1 cellular context compared by ENCODE assay signal in the genomic region with DNA sequence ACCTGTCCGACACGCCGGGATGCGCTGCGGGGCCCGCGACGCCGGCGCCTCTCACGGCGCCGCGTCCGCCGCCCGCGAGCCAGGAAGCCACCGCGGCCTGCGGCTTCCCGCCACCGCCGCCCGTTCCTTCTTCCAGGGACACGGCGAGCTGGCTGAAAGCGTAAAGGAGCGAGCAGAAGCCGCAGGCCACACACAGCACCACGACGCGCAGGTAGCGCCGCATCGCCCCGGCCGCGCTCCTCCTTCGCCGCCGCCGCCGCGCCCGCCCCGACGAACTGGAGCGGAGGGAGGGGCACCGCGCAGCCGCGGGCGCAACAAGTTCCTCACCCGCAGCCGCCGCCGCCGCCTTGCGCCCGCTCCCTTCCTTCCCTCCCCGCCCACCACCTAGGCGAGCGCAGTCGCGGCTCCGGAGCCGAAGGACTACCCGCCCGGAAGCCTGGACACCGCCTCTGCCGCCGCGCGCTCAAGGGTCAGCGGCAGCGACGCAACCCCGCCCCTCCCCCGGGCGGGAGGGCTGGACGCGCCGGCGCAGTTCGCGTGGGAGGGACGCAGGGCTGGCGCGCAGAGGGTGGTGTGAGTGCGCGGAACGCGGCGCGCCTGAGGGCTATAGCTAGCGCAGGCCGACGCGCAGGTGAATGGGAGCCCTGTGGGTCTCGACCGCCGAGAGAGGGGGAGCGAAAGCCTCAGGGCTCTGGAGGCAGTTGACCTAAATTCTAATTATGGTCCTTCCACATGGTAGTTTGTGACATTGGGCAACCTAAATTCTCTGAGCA.
TF ChIP-seq lines count a peak whose summit lies in the region.

A gene with protein sequence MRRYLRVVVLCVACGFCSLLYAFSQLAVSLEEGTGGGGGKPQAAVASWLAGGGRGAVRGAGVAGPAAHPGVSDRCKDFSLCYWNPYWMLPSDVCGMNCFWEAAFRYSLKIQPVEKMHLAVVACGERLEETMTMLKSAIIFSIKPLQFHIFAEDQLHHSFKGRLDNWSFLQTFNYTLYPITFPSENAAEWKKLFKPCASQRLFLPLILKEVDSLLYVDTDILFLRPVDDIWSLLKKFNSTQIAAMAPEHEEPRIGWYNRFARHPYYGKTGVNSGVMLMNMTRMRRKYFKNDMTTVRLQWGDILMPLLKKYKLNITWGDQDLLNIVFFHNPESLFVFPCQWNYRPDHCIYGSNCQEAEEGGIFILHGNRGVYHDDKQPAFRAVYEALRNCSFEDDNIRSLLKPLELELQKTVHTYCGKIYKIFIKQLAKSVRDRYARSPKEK (minus strand): TSS at position 451 of the 773 bp plus-strand sequence. CDS start 228 bp downstream, at position 223.

TF ChIP-seq in HepG2, 621 proteins besides CTCF, POLR2A, EP300 and RAD21 (continued from another document and continues in another):
- TF ChIP-seq, protein P1, sequence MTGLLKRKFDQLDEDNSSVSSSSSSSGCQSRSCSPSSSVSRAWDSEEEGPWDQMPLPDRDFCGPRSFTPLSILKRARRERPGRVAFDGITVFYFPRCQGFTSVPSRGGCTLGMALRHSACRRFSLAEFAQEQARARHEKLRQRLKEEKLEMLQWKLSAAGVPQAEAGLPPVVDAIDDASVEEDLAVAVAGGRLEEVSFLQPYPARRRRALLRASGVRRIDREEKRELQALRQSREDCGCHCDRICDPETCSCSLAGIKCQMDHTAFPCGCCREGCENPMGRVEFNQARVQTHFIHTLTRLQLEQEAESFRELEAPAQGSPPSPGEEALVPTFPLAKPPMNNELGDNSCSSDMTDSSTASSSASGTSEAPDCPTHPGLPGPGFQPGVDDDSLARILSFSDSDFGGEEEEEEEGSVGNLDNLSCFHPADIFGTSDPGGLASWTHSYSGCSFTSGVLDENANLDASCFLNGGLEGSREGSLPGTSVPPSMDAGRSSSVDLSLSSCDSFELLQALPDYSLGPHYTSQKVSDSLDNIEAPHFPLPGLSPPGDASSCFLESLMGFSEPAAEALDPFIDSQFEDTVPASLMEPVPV (CRISPR knock-in tag; IDR thresholded peaks at IDR 0.05): no peak; the same call in none of the 2 replicates
- TF ChIP-seq, protein P2, sequence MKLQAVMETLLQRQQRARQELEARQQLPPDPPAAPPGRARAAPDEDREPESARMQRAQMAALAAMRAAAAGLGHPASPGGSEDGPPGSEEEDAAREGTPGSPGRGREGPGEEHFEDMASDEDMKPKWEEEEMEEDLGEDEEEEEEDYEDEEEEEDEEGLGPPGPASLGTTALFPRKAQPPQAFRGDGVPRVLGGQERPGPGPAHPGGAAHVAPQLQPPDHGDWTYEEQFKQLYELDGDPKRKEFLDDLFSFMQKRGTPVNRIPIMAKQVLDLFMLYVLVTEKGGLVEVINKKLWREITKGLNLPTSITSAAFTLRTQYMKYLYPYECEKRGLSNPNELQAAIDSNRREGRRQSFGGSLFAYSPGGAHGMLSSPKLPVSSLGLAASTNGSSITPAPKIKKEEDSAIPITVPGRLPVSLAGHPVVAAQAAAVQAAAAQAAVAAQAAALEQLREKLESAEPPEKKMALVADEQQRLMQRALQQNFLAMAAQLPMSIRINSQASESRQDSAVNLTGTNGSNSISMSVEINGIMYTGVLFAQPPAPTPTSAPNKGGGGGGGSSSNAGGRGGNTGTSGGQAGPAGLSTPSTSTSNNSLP (IDR thresholded peaks at IDR 0.05; ENCODE audit: low read depth, low read length): no peak
- TF ChIP-seq, protein P3, sequence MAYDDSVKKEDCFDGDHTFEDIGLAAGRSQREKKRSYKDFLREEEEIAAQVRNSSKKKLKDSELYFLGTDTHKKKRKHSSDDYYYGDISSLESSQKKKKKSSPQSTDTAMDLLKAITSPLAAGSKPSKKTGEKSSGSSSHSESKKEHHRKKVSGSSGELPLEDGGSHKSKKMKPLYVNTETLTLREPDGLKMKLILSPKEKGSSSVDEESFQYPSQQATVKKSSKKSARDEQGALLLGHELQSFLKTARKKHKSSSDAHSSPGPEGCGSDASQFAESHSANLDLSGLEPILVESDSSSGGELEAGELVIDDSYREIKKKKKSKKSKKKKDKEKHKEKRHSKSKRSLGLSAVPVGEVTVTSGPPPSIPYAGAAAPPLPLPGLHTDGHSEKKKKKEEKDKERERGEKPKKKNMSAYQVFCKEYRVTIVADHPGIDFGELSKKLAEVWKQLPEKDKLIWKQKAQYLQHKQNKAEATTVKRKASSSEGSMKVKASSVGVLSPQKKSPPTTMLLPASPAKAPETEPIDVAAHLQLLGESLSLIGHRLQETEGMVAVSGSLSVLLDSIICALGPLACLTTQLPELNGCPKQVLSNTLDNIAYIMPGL (CRISPR knock-in tag; IDR thresholded peaks at IDR 0.05; ENCODE audit: borderline replicate concordance in 1 of 2, low read depth in 1 of 2): peak; percentile 86
- peak; percentile 72; the same call in 1 of the 2 replicates for TF ChIP-seq ZNF790 (CRISPR knock-in tag; IDR thresholded peaks at IDR 0.05; ENCODE audit: borderline replicate concordance)
- no peak for TF ChIP-seq TBX3 (IDR thresholded peaks at IDR 0.05; ENCODE audit: borderline replicate concordance)
- TF ChIP-seq CEBPG (CRISPR knock-in tag; IDR thresholded peaks at IDR 0.05): peak; percentile 64
- TF ChIP-seq HHEX (CRISPR knock-in tag; IDR thresholded peaks at IDR 0.05): no peak
- TF ChIP-seq, protein P4, sequence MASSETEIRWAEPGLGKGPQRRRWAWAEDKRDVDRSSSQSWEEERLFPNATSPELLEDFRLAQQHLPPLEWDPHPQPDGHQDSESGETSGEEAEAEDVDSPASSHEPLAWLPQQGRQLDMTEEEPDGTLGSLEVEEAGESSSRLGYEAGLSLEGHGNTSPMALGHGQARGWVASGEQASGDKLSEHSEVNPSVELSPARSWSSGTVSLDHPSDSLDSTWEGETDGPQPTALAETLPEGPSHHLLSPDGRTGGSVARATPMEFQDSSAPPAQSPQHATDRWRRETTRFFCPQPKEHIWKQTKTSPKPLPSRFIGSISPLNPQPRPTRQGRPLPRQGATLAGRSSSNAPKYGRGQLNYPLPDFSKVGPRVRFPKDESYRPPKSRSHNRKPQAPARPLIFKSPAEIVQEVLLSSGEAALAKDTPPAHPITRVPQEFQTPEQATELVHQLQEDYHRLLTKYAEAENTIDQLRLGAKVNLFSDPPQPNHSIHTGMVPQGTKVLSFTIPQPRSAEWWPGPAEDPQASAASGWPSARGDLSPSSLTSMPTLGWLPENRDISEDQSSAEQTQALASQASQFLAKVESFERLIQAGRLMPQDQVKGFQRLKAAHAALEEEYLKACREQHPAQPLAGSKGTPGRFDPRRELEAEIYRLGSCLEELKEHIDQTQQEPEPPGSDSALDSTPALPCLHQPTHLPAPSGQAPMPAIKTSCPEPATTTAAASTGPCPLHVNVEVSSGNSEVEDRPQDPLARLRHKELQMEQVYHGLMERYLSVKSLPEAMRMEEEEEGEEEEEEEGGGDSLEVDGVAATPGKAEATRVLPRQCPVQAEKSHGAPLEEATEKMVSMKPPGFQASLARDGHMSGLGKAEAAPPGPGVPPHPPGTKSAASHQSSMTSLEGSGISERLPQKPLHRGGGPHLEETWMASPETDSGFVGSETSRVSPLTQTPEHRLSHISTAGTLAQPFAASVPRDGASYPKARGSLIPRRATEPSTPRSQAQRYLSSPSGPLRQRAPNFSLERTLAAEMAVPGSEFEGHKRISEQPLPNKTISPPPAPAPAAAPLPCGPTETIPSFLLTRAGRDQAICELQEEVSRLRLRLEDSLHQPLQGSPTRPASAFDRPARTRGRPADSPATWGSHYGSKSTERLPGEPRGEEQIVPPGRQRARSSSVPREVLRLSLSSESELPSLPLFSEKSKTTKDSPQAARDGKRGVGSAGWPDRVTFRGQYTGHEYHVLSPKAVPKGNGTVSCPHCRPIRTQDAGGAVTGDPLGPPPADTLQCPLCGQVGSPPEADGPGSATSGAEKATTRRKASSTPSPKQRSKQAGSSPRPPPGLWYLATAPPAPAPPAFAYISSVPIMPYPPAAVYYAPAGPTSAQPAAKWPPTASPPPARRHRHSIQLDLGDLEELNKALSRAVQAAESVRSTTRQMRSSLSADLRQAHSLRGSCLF (CRISPR knock-in tag; IDR thresholded peaks at IDR 0.05; ENCODE audit: borderline replicate concordance): no peak
- no peak for TF ChIP-seq JARID2 (CRISPR knock-in tag; IDR thresholded peaks at IDR 0.05; ENCODE audit: insufficient replicate concordance)
- peak; percentile 41; the same call in 1 of the 2 replicates for TF ChIP-seq CREB1 (IDR thresholded peaks at IDR 0.05)
- no peak for TF ChIP-seq CREB1 (CRISPR knock-in tag; IDR thresholded peaks at IDR 0.05)
- TF ChIP-seq, protein P5, sequence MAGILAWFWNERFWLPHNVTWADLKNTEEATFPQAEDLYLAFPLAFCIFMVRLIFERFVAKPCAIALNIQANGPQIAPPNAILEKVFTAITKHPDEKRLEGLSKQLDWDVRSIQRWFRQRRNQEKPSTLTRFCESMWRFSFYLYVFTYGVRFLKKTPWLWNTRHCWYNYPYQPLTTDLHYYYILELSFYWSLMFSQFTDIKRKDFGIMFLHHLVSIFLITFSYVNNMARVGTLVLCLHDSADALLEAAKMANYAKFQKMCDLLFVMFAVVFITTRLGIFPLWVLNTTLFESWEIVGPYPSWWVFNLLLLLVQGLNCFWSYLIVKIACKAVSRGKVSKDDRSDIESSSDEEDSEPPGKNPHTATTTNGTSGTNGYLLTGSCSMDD (CRISPR knock-in tag; IDR thresholded peaks at IDR 0.05): no peak
- TF ChIP-seq ETV6 (CRISPR knock-in tag; conservative IDR thresholded peaks at IDR 0.05): peak; percentile 83; the same call in 1 of the 2 replicates
- no peak for TF ChIP-seq ZNF781 (CRISPR knock-in tag; IDR thresholded peaks at IDR 0.05; ENCODE audit: borderline replicate concordance, not compliant biosample characterization)
- peak; percentile 96 for TF ChIP-seq ZNF451 (CRISPR knock-in tag; IDR thresholded peaks at IDR 0.05)
- TF ChIP-seq NFYC (CRISPR knock-in tag; IDR thresholded peaks at IDR 0.05): 0 out of 2 replicates have a peak, but pooled peaks have one; percentile 20
- TF ChIP-seq HOXA7 (CRISPR knock-in tag; IDR thresholded peaks at IDR 0.05): no peak
- peak; percentile 66 for TF ChIP-seq ZNF792 (CRISPR knock-in tag; IDR thresholded peaks at IDR 0.05)
- TF ChIP-seq, protein P6, sequence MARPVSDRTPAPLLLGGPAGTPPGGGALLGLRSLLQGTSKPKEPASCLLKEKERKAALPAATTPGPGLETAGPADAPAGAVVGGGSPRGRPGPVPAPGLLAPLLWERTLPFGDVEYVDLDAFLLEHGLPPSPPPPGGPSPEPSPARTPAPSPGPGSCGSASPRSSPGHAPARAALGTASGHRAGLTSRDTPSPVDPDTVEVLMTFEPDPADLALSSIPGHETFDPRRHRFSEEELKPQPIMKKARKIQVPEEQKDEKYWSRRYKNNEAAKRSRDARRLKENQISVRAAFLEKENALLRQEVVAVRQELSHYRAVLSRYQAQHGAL (CRISPR knock-in tag; IDR thresholded peaks at IDR 0.05; ENCODE audit: not compliant biosample characterization): peak; percentile 64
- TF ChIP-seq REPIN1 (CRISPR knock-in tag; IDR thresholded peaks at IDR 0.05; ENCODE audit: borderline replicate concordance, low read depth): peak; percentile 81; the same call in 1 of the 2 replicates
- TF ChIP-seq, protein P7, sequence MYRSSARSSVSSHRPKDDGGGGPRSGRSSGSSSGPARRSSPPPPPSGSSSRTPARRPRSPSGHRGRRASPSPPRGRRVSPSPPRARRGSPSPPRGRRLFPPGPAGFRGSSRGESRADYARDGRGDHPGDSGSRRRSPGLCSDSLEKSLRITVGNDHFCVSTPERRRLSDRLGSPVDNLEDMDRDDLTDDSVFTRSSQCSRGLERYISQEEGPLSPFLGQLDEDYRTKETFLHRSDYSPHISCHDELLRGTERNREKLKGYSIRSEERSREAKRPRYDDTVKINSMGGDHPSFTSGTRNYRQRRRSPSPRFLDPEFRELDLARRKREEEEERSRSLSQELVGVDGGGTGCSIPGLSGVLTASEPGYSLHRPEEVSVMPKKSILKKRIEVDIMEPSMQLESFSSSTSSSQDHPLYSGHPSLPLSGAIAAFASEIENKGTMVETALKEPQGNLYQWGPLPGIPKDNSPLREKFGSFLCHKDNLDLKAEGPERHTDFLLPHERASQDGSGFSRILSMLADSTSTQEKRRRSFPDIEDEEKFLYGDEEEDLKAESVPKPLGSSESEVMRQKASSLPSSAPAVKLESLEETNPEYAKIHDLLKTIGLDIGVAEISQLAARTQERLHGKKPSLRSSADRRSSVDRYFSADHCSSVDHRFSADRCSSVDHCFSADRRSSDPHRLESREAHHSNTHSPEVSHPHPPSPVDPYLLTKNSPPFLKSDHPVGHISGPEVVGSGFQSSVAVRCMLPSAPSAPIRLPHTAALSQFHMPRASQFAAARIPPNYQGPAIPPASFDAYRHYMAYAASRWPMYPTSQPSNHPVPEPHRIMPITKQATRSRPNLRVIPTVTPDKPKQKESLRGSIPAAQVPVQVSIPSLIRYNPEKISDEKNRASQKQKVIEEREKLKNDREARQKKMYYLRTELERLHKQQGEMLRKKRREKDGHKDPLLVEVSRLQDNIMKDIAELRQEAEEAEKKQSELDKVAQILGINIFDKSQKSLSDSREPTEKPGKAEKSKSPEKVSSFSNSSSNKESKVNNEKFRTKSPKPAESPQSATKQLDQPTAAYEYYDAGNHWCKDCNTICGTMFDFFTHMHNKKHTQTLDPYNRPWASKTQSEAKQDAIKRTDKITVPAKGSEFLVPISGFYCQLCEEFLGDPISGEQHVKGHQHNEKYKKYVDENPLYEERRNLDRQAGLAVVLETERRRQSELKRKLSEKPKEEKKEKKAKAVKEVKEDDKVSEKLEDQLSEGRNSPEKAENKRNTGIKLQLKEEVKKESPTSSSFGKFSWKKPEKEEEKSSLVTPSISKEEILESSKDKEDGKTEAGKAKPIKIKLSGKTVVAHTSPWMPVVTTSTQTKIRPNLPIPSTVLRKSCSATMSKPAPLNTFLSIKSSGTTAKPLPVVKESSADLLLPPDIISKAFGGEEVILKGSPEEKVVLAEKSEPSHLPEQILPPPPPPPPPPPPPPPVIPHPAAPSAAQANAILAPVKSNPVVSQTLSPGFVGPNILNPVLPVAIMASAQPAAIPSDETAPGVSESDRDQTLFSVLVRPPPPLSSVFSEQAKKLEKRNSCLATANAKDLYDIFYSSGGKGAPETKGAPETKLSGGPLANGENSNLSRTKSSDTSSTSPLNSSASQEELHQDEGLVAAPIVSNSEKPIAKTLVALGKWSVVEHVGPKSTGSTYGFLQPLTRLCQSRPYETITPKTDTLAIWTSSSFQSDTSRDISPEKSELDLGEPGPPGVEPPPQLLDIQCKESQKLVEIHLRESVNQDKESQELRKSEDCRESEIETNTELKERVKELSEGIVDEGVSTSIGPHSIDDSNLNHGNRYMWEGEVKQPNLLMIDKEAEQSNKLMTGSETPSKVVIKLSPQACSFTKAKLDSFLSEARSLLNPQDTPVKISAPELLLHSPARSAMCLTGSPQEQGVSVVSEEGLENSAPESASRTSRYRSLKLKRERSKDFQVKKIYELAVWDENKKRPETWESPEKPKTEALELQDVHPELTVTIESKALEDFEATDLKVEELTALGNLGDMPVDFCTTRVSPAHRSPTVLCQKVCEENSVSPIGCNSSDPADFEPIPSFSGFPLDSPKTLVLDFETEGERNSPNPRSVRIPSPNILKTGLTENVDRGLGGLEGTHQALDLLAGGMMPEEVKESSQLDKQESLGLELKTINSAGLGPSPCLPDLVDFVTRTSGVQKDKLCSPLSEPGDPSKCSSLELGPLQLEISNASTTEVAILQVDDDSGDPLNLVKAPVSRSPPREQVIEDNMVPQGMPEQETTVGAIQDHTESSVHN (CRISPR knock-in tag; IDR thresholded peaks at IDR 0.05): 0 out of 2 replicates have a peak, but pooled peaks have one; percentile 37
- no peak for TF ChIP-seq WIZ (CRISPR knock-in tag; IDR thresholded peaks at IDR 0.05)
- no peak for TF ChIP-seq NFE2 (CRISPR knock-in tag; IDR thresholded peaks at IDR 0.05)
- 0 out of 2 replicates have a peak, but pooled peaks have one; percentile 3 for TF ChIP-seq KDM5A (IDR thresholded peaks at IDR 0.05; ENCODE audit: borderline replicate concordance, low read length)
- peak; percentile 83 for TF ChIP-seq ZNF543 (CRISPR knock-in tag; IDR thresholded peaks at IDR 0.05)
- no peak for TF ChIP-seq PAF1 (CRISPR knock-in tag; IDR thresholded peaks at IDR 0.05)
- TF ChIP-seq TOPORS (CRISPR knock-in tag; IDR thresholded peaks at IDR 0.05): 0 out of 2 replicates have a peak, but pooled peaks have one; percentile 33
- TF ChIP-seq YEATS4 (CRISPR knock-in tag; IDR thresholded peaks at IDR 0.05; ENCODE audit: borderline replicate concordance): peak; percentile 87
- TF ChIP-seq ZNF720 (CRISPR knock-in tag; IDR thresholded peaks at IDR 0.05): 0 out of 2 replicates have a peak, but pooled peaks have one; percentile 37
- peak; percentile 73; the same call in 1 of the 2 replicates for TF ChIP-seq IRF2 (CRISPR knock-in tag; IDR thresholded peaks at IDR 0.05)
